ENCODE assay signal across 2 cellular contexts in the genomic region with DNA sequence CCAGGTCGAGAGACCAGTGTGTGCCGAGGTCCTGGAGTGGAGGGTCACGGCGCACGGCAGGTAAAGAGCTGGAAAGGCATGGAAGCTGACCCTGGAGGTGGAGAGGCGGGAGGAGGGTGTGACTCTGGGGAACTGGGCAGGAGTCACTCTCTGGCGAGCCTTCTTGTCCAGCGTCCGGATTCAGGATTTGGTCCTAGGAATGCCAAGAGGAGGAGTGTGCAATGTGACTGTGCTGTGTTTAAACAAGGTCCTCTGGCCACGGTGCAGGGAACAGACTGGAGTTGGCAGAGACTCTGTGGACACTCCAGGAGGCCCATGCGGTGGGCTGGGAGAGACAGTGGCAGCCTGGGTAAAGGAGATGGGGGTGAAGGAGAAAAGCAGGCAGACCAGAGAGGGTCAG.
TF ChIP-seq lines count a peak whose summit lies in the region.

No MANE protein-coding gene starts in this region.

TF ChIP-seq in GM23338, 12 proteins besides CTCF, POLR2A, EP300 and RAD21 (continues in another document):
- no peak for TF ChIP-seq STAT1 (IDR thresholded peaks at IDR 0.05; ENCODE audit: unreplicated experiment)
- no peak for TF ChIP-seq EZH2 (IDR thresholded peaks at IDR 0.05; ENCODE audit: low read depth, unreplicated experiment)
- no peak for TF ChIP-seq CREB1 (CRISPR knock-in tag; IDR thresholded peaks at IDR 0.05; ENCODE audit: low read depth)
- TF ChIP-seq EZH2phosphoT487 (IDR thresholded peaks at IDR 0.05; ENCODE audit: unreplicated experiment): no peak
- TF ChIP-seq, protein P1, sequence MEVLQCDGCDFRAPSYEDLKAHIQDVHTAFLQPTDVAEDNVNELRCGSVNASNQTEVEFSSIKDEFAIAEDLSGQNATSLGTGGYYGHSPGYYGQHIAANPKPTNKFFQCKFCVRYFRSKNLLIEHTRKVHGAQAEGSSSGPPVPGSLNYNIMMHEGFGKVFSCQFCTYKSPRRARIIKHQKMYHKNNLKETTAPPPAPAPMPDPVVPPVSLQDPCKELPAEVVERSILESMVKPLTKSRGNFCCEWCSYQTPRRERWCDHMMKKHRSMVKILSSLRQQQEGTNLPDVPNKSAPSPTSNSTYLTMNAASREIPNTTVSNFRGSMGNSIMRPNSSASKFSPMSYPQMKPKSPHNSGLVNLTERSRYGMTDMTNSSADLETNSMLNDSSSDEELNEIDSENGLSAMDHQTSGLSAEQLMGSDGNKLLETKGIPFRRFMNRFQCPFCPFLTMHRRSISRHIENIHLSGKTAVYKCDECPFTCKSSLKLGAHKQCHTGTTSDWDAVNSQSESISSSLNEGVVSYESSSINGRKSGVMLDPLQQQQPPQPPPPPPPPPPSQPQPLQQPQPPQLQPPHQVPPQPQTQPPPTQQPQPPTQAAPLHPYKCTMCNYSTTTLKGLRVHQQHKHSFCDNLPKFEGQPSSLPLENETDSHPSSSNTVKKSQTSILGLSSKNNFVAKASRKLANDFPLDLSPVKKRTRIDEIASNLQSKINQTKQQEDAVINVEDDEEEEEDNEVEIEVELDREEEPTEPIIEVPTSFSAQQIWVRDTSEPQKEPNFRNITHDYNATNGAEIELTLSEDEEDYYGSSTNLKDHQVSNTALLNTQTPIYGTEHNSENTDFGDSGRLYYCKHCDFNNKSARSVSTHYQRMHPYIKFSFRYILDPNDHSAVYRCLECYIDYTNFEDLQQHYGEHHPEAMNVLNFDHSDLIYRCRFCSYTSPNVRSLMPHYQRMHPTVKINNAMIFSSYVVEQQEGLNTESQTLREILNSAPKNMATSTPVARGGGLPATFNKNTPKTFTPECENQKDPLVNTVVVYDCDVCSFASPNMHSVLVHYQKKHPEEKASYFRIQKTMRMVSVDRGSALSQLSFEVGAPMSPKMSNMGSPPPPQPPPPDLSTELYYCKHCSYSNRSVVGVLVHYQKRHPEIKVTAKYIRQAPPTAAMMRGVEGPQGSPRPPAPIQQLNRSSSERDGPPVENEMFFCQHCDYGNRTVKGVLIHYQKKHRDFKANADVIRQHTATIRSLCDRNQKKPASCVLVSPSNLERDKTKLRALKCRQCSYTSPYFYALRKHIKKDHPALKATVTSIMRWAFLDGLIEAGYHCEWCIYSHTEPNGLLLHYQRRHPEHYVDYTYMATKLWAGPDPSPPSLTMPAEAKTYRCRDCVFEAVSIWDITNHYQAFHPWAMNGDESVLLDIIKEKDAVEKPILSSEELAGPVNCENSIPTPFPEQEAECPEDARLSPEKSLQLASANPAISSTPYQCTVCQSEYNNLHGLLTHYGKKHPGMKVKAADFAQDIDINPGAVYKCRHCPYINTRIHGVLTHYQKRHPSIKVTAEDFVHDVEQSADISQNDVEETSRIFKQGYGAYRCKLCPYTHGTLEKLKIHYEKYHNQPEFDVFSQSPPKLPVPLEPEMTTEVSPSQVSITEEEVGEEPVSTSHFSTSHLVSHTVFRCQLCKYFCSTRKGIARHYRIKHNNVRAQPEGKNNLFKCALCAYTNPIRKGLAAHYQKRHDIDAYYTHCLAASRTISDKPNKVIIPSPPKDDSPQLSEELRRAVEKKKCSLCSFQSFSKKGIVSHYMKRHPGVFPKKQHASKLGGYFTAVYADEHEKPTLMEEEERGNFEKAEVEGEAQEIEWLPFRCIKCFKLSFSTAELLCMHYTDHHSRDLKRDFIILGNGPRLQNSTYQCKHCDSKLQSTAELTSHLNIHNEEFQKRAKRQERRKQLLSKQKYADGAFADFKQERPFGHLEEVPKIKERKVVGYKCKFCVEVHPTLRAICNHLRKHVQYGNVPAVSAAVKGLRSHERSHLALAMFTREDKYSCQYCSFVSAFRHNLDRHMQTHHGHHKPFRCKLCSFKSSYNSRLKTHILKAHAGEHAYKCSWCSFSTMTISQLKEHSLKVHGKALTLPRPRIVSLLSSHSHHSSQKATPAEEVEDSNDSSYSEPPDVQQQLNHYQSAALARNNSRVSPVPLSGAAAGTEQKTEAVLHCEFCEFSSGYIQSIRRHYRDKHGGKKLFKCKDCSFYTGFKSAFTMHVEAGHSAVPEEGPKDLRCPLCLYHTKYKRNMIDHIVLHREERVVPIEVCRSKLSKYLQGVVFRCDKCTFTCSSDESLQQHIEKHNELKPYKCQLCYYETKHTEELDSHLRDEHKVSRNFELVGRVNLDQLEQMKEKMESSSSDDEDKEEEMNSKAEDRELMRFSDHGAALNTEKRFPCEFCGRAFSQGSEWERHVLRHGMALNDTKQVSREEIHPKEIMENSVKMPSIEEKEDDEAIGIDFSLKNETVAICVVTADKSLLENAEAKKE (CRISPR knock-in tag; IDR thresholded peaks at IDR 0.05): no peak
- TF ChIP-seq, protein P2, sequence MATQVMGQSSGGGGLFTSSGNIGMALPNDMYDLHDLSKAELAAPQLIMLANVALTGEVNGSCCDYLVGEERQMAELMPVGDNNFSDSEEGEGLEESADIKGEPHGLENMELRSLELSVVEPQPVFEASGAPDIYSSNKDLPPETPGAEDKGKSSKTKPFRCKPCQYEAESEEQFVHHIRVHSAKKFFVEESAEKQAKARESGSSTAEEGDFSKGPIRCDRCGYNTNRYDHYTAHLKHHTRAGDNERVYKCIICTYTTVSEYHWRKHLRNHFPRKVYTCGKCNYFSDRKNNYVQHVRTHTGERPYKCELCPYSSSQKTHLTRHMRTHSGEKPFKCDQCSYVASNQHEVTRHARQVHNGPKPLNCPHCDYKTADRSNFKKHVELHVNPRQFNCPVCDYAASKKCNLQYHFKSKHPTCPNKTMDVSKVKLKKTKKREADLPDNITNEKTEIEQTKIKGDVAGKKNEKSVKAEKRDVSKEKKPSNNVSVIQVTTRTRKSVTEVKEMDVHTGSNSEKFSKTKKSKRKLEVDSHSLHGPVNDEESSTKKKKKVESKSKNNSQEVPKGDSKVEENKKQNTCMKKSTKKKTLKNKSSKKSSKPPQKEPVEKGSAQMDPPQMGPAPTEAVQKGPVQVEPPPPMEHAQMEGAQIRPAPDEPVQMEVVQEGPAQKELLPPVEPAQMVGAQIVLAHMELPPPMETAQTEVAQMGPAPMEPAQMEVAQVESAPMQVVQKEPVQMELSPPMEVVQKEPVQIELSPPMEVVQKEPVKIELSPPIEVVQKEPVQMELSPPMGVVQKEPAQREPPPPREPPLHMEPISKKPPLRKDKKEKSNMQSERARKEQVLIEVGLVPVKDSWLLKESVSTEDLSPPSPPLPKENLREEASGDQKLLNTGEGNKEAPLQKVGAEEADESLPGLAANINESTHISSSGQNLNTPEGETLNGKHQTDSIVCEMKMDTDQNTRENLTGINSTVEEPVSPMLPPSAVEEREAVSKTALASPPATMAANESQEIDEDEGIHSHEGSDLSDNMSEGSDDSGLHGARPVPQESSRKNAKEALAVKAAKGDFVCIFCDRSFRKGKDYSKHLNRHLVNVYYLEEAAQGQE (IDR thresholded peaks at IDR 0.05; ENCODE audit: unreplicated experiment): no peak
- TF ChIP-seq JUNB (IDR thresholded peaks at IDR 0.05; ENCODE audit: unreplicated experiment): no peak
- no peak for TF ChIP-seq NANOG (IDR thresholded peaks at IDR 0.05; ENCODE audit: borderline replicate concordance)
- no peak for TF ChIP-seq ZNF114 (CRISPR knock-in tag; IDR thresholded peaks at IDR 0.05)
- no peak for TF ChIP-seq POLR2AphosphoS5 (IDR thresholded peaks at IDR 0.05; ENCODE audit: low read depth)

TF ChIP-seq in HepG2, 621 proteins besides CTCF, POLR2A, EP300 and RAD21:
- no peak for TF ChIP-seq SALL1 (CRISPR knock-in tag; IDR thresholded peaks at IDR 0.05)
- TF ChIP-seq CBX5 (CRISPR knock-in tag; IDR thresholded peaks at IDR 0.05; ENCODE audit: borderline replicate concordance): no peak
- TF ChIP-seq, protein P3, sequence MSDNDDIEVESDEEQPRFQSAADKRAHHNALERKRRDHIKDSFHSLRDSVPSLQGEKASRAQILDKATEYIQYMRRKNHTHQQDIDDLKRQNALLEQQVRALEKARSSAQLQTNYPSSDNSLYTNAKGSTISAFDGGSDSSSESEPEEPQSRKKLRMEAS (IDR thresholded peaks at IDR 0.05): no peak
- no peak for TF ChIP-seq ZNF337 (CRISPR knock-in tag; IDR thresholded peaks at IDR 0.05; ENCODE audit: borderline replicate concordance, low read depth)
